7 cellular contexts compared by ENCODE assay signal in genomic region chr1:50526431-50526830, GRCh38.
"Had no signal": no experiment of that assay in that cellular context is flagged by ENCODE, and none has a peak within 500 bp of the region (broad histone marks: within the 10 kb centered on the region; RNA-seq: fewer than 3 reads in every experiment).

No MANE protein-coding gene starts in this region.

- H3K9ac ChIP-seq: GM23248 had no signal

- H3K36me3 ChIP-seq: HAP-1 had no signal

- FAIRE-seq: HTR-8/SVneo, K562 had no signal

- ATAC-seq: K562 had no signal

- DNase-seq: GM23248, GOT3, H7, KG1 had no signal

- H3K4me3 ChIP-seq: GM23248, HAP-1, K562 had no signal

- H2AFZ ChIP-seq: GM23248 had no signal

- H3K9me3 ChIP-seq: HAP-1 had no signal

- H3K27ac ChIP-seq: GM23248 had no signal
